Comparison of ENCODE assay signal across 8 cellular contexts in genomic region chr3:36944641-36945270, GRCh38. TPM values are rescaled to one million over a fixed set of nuclear protein-coding genes. Genes with fewer than 3 reads are reported as not detected.
DNase-seq lines count a peak whose midpoint lies in the region; ATAC-seq and TF ChIP-seq lines count a peak whose summit lies in the region.

TRANK1 (minus strand) TSS chr3:36945054; CDS start chr3:36944809, 245 bp downstream.

- intact Hi-C loops in T-helper 2 cell treated with Interferon-gamma antibody and Interleukin-4, amounts not matched to agents 100 ng/mL and 5 ng/mL, for 36 hours (cut with micrococcal nuclease) = loop anchor here (1.0 to 2.0 kb wide), 2 partner anchors 32 to 49 kb away; partner anchors contain the start of genes EPM2AIP1 and MLH1

- POLR2A ChIA-PET in AG04449 (lab: Yijun Ruan, JAX) = no interaction called here

- H3K4me3 ChIP-seq in AG04449 (ENCODE audit: low read depth, low read length) = peak within 1 kb of the TSS; percentile 63
- peak within 1 kb of the TSS; percentile 72 for H3K4me3 ChIP-seq in iPS-18c (ENCODE audit: insufficient read depth, low read depth, low read length)
- H3K4me3 ChIP-seq in skin epidermis = peak within 1 kb of the TSS; percentile 45 to 92 (median 63)

- no peak for TF ChIP-seq CTCF in AG04449 (IDR thresholded peaks at IDR 0.05; ENCODE audit: insufficient read depth, low read length, missing control alignments)

- no peaks in the 10 kb centered on the region for H3K9me3 ChIP-seq in iPS-18c (ENCODE audit: control insufficient read depth, insufficient read depth, low read length)

- peak; percentile 53 for ATAC-seq in GM19043 (IDR thresholded peaks at IDR 0.05; ENCODE audit: low read depth, unreplicated experiment)
- peak; percentile 63 for ATAC-seq in HG03378 (IDR thresholded peaks at IDR 0.05; ENCODE audit: unreplicated experiment)

- peak within 1 kb of the TSS; percentile 4 to 92 (median 81) for H3K27ac ChIP-seq in skin epidermis

- no peak for DNase-seq in AG04449 (ENCODE audit: low read depth, low spot score)
- peak; percentile 52 for DNase-seq in astrocyte of the hippocampus (ENCODE audit: low read depth, low spot score)
- no peak for DNase-seq in NK-92 (lab: John Stamatoyannopoulos, UW; ENCODE audit: unreplicated experiment)

- CTCF ChIA-PET in AG04449 (lab: Yijun Ruan, JAX) = interaction anchor here (0.9 to 4.0 kb wide), 5 partner anchors 9 to 217 kb away, joined by 3 to 40 read pairs (median 3); no protein-coding TSS in a partner anchor

RNA-seq across cellular contexts. Expression of gene TRANK1, which starts in this region (rescaled TPM):
- 34.6 and 35.4 TPM in 2 replicates for total RNA-seq in T-helper 2 cell treated with Interferon-gamma antibody and Interleukin-4, amounts not matched to agents 100 ng/mL and 5 ng/mL, for 36 hours
